21 cellular contexts compared by ENCODE assay signal in the genomic region with DNA sequence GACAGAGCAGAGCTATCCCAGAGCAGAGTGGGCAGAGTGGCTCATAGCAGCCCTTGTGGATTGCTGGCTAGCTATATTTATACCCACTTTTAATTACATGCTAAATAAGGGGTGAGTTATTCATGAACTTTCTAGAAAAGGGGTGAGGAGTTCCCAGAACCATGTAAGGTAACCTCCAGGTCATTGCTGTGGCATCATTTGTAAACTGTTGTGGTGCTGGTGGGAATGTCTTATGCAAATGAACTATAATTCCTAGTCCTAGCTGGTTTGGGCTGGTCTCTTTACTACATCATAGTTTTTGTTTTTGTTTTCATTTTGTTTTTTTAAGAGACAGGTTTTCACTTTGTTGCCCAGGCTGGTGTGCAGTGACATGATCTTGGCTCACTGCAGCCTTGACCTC.
"Had no signal": no experiment of that assay in that cellular context is flagged by ENCODE, and none has a peak within 500 bp of the region (broad histone marks: within the 10 kb centered on the region; RNA-seq: fewer than 3 reads in every experiment).

No MANE protein-coding gene starts in this region.

- H3K4me2 ChIP-seq: neural progenitor cell had no signal

- H3K27ac Mint-ChIP-seq: dendritic cell treated with granulocyte-macrophage colony-stimulating factor and Interleukin-4, amounts not matched to agents 40 ng/mL and 50 ng/mL, for 4 days; effector memory CD8-positive, alpha-beta T cell; memory B cell; natural killer cell treated with Interleukin-12 subunit alpha and Interleukin-12 subunit beta and Interleukin-15 and Interleukin-18, amount 100 ng/mL, for 72 hours; neural progenitor cell; progenitor cell of endocrine pancreas had no signal

- DNase-seq: effector memory CD8-positive, alpha-beta T cell; esophagus squamous epithelium; glutamatergic neuron; left ventricle myocardium inferior; lower lobe of right lung; midbrain; nucleus accumbens; ovary; right lobe of liver; stimulated activated naive CD4-positive, alpha-beta T cell treated with Interleukin-2 at 50 U/mL for 16 hours; testis; upper lobe of right lung had no signal

- H3K9me3 Mint-ChIP-seq: dendritic cell treated with granulocyte-macrophage colony-stimulating factor and Interleukin-4, amounts not matched to agents 40 ng/mL and 50 ng/mL, for 4 days; effector memory CD8-positive, alpha-beta T cell; memory B cell; natural killer cell treated with Interleukin-12 subunit alpha and Interleukin-12 subunit beta and Interleukin-15 and Interleukin-18, amount 100 ng/mL, for 72 hours; neural progenitor cell had no signal

- H3K4me3 Mint-ChIP-seq: dendritic cell treated with granulocyte-macrophage colony-stimulating factor and Interleukin-4, amounts not matched to agents 40 ng/mL and 50 ng/mL, for 4 days; effector memory CD8-positive, alpha-beta T cell; memory B cell; natural killer cell treated with Interleukin-12 subunit alpha and Interleukin-12 subunit beta and Interleukin-15 and Interleukin-18, amount 100 ng/mL, for 72 hours; neural progenitor cell had no signal

- H2AFZ ChIP-seq: neural progenitor cell had no signal

- H3K36me3 Mint-ChIP-seq: memory B cell; natural killer cell treated with Interleukin-12 subunit alpha and Interleukin-12 subunit beta and Interleukin-15 and Interleukin-18, amount 100 ng/mL, for 72 hours; neural progenitor cell had no signal

- H3K27me3 ChIP-seq: esophagus squamous epithelium, gastroesophageal sphincter, neural progenitor cell, ovary, right lobe of liver, testis, tibial nerve, upper lobe of right lung, vagina had no signal

- H3K9ac ChIP-seq: neural progenitor cell had no signal

- H3K4me3 ChIP-seq: esophagus squamous epithelium, gastroesophageal sphincter, left ventricle myocardium inferior, lower lobe of right lung, neural progenitor cell, ovary, right lobe of liver, testis, tibial nerve, upper lobe of right lung, vagina had no signal

- H3K4me1 Mint-ChIP-seq: memory B cell, neural progenitor cell had no signal

- H3K27ac ChIP-seq: epithelial cell of prostate, esophagus squamous epithelium, gastroesophageal sphincter, left ventricle myocardium inferior, lower lobe of right lung, neural progenitor cell, ovary, right lobe of liver, testis, tibial nerve, upper lobe of right lung, vagina had no signal

- H3K36me3 ChIP-seq: esophagus squamous epithelium, gastroesophageal sphincter, left ventricle myocardium inferior, lower lobe of right lung, neural progenitor cell, ovary, right lobe of liver, tibial nerve, upper lobe of right lung, vagina had no signal

- H3K27me3 Mint-ChIP-seq: dendritic cell treated with granulocyte-macrophage colony-stimulating factor and Interleukin-4, amounts not matched to agents 40 ng/mL and 50 ng/mL, for 4 days; memory B cell; natural killer cell treated with Interleukin-12 subunit alpha and Interleukin-12 subunit beta and Interleukin-15 and Interleukin-18, amount 100 ng/mL, for 72 hours; progenitor cell of endocrine pancreas had no signal

- H3K4me1 ChIP-seq: esophagus squamous epithelium, lower lobe of right lung, neural progenitor cell, right lobe of liver, testis, tibial nerve, upper lobe of right lung, vagina had no signal

- H3K9me3 ChIP-seq: esophagus squamous epithelium, gastroesophageal sphincter, left ventricle myocardium inferior, lower lobe of right lung, ovary, right lobe of liver, testis, tibial nerve, upper lobe of right lung, vagina had no signal

- ATAC-seq: effector memory CD8-positive, alpha-beta T cell; gastroesophageal sphincter; lower lobe of right lung; right lobe of liver; upper lobe of right lung had no signal
